1 cellular context compared by ENCODE assay signal in the genomic region with DNA sequence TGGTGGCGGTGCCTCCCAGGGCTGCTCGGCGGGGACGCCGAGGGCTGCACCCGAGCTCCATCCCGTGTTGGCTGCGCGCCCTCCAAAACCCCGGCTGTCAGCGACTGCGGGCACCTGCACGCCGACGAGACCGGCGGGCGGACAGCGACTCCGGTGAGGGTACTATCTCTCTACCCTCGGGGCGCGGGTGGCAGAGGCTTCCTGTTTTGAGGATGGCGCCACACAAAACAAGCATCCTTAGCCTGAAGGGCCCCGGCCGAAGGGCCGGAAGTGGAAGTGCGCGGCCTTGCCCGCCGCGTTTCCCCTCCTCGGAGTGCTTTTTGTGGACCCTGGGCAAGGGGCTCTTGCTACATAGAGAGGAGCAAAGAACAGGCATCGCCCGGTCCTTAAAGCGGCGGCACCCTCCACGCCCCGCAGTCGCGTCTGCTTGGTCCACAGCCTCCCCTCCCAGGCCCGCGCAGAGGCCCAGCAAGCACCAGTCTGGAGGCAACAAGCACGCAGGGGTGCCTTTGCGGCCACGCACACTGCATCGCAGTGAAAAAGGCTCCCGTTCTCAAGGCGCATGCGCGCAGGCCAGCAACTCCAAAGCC.
TF ChIP-seq lines count a peak whose summit lies in the region.

No MANE protein-coding gene starts in this region.

TF ChIP-seq in HCT116, 20 proteins besides CTCF, POLR2A, EP300 and RAD21 (continued from another document):
- TF ChIP-seq, protein P1, sequence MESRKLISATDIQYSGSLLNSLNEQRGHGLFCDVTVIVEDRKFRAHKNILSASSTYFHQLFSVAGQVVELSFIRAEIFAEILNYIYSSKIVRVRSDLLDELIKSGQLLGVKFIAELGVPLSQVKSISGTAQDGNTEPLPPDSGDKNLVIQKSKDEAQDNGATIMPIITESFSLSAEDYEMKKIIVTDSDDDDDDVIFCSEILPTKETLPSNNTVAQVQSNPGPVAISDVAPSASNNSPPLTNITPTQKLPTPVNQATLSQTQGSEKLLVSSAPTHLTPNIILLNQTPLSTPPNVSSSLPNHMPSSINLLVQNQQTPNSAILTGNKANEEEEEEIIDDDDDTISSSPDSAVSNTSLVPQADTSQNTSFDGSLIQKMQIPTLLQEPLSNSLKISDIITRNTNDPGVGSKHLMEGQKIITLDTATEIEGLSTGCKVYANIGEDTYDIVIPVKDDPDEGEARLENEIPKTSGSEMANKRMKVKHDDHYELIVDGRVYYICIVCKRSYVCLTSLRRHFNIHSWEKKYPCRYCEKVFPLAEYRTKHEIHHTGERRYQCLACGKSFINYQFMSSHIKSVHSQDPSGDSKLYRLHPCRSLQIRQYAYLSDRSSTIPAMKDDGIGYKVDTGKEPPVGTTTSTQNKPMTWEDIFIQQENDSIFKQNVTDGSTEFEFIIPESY (IDR thresholded peaks at IDR 0.05; ENCODE audit: extremely low read depth, insufficient replicate concordance, low read length): no peak
- TF ChIP-seq POLR2AphosphoS5 (IDR thresholded peaks at IDR 0.05; ENCODE audit: low read depth, low read length) (peak; percentile 92), TCF7L2 (IDR thresholded peaks at IDR 0.05; ENCODE audit: borderline replicate concordance, extremely low read depth, insufficient read depth, insufficient read length) (peak; percentile 11), ELF1 (IDR thresholded peaks at IDR 0.05; ENCODE audit: borderline replicate concordance, low read depth) (no peak), CBX3 (IDR thresholded peaks at IDR 0.05; ENCODE audit: low read depth) (no peak), SRF (IDR thresholded peaks at IDR 0.05; ENCODE audit: low read depth) (no peak), EGR1 (IDR thresholded peaks at IDR 0.05; ENCODE audit: low read depth) (no peak), CEBPB (IDR thresholded peaks at IDR 0.05; ENCODE audit: low read depth) (no peak), FOSL1 (IDR thresholded peaks at IDR 0.05; ENCODE audit: low read depth) (no peak)
- TF ChIP-seq, protein P2, sequence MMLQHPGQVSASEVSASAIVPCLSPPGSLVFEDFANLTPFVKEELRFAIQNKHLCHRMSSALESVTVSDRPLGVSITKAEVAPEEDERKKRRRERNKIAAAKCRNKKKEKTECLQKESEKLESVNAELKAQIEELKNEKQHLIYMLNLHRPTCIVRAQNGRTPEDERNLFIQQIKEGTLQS (IDR thresholded peaks at IDR 0.05): no peak
- TF ChIP-seq, protein P3, sequence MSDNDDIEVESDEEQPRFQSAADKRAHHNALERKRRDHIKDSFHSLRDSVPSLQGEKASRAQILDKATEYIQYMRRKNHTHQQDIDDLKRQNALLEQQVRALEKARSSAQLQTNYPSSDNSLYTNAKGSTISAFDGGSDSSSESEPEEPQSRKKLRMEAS (IDR thresholded peaks at IDR 0.05): peak; percentile 92
